11 cellular contexts compared by ENCODE assay signal in the genomic region with DNA sequence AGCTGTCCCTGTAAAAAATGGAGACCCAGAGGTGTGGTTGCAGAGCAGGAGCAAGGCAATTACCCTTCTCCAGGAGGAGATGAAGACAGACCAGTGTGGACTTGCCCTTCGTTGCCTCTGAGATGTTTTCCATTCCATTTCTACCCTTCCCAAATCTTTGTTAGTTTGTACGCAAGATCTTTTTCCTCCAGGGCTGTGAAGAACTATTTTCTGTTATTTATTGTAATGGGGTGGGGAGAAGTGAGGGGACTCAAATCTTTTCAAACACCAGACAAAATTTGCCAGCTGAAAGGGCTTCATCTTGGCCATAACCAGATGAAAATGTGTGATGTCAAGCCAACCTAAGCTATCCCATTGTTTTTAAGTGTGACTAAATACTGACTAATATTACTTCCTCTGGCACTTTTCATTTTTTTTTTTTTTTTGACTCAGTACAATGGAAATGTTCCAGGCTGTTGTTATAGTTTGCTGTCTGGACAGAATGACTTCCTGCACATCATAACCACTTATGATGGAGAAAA.
A peak's percentile ranks its signal among the peaks of the same experiment; 100 is the strongest.
DNase-seq lines count a peak whose midpoint lies in the region; ATAC-seq and TF ChIP-seq lines count a peak whose summit lies in the region.
"Had no signal": no experiment of that assay in that cellular context is flagged by ENCODE, and none has a peak within 500 bp of the region (broad histone marks: within the 10 kb centered on the region; RNA-seq: fewer than 3 reads in every experiment).

No MANE protein-coding gene starts in this region.

- no peak overlapping the region for H3K27ac Mint-ChIP-seq in stimulated activated memory B cell treated with anti-CD40 and anti-IgM and Interleukin-4, amounts not matched to agents 10 μg/mL and 1 μg/mL and 100 μg/mL, for 72 hours

- no peak for TF ChIP-seq CTCF in smooth muscle cell (IDR thresholded peaks at IDR 0.05; ENCODE audit: borderline replicate concordance, insufficient read depth, poor library complexity, severe bottlenecking)

- H3K36me3 Mint-ChIP-seq in stimulated activated memory B cell treated with anti-CD40 and anti-IgM and Interleukin-4, amounts not matched to agents 10 μg/mL and 1 μg/mL and 100 μg/mL, for 72 hours, result peaks cover 6% of the 10 kb centered on the region

- no peaks in the 10 kb centered on the region for H3K27me3 ChIP-seq in adipocyte (replicated peaks; ENCODE audit: control insufficient read depth, insufficient read depth, low read length)
- no peaks in the 10 kb centered on the region for H3K27me3 ChIP-seq in smooth muscle cell (ENCODE audit: low read depth)

- H3K4me3 Mint-ChIP-seq in stimulated activated memory B cell treated with anti-CD40 and anti-IgM and Interleukin-4, amounts not matched to agents 10 μg/mL and 1 μg/mL and 100 μg/mL, for 72 hours, result no peak overlapping the region
- H3K4me3 Mint-ChIP-seq: neural crest cell had no signal

- H3F3A ChIP-seq in smooth muscle cell (ENCODE audit: low read depth), result no peaks in the 10 kb centered on the region

- H2AFZ ChIP-seq in smooth muscle cell (ENCODE audit: low read depth), result no peak overlapping the region

- H3K4me2 ChIP-seq in smooth muscle cell, result peak overlapping the region; percentile 24

- H3K9me3 ChIP-seq in adipocyte (ENCODE audit: control insufficient read depth, low read length) (no peaks in the 10 kb centered on the region), smooth muscle cell (replicated peaks; ENCODE audit: low read depth) (no peaks in the 10 kb centered on the region)

- no peak for ATAC-seq in stimulated activated memory B cell treated with anti-CD40 and anti-IgM and Interleukin-4, amounts not matched to agents 10 μg/mL and 1 μg/mL and 100 μg/mL, for 72 hours
- ATAC-seq in HG02870 (IDR thresholded peaks at IDR 0.05; ENCODE audit: unreplicated experiment) (no peak), HG03342 (IDR thresholded peaks at IDR 0.05; ENCODE audit: unreplicated experiment) (no peak), GM21737 (IDR thresholded peaks at IDR 0.05; ENCODE audit: unreplicated experiment) (no peak)

- DNase-seq in H4 (ENCODE audit: low spot score), result peak; percentile 34
- peak; percentile 54 for DNase-seq in adipocyte (ENCODE audit: low read depth)
- DNase-seq in glomerular visceral epithelial cell (ENCODE audit: extremely low spot score), result peak; percentile 49
- no peak for DNase-seq in smooth muscle cell (lab: John Stamatoyannopoulos, UW; ENCODE audit: unreplicated experiment)
- DNase-seq: effector CD4-positive, alpha-beta T cell; stimulated activated CD8-positive, alpha-beta memory T cell treated with anti-CD3 and anti-CD28 coated beads, Interleukin-4, amount 100 ng/mL, for 48 hours had no signal

- H3K4me1 Mint-ChIP-seq in stimulated activated memory B cell treated with anti-CD40 and anti-IgM and Interleukin-4, amounts not matched to agents 10 μg/mL and 1 μg/mL and 100 μg/mL, for 72 hours, result no peaks in the 10 kb centered on the region

- H3K36me3 ChIP-seq in adipocyte (ENCODE audit: control insufficient read depth, insufficient read depth, low read length, severe bottlenecking) (no peaks in the 10 kb centered on the region), smooth muscle cell (ENCODE audit: low read depth) (no peaks in the 10 kb centered on the region)

- H4K20me1 ChIP-seq in smooth muscle cell (ENCODE audit: low read depth), result no peaks in the 10 kb centered on the region

- H3K79me2 ChIP-seq in smooth muscle cell (ENCODE audit: low read depth), result no peaks in the 10 kb centered on the region

- H3K27ac ChIP-seq in smooth muscle cell (ENCODE audit: low read depth), result peak overlapping the region; percentile 79

- H3K9ac ChIP-seq in adipocyte (ENCODE audit: low read length) (peak overlapping the region; percentile 75), smooth muscle cell (ENCODE audit: low read depth) (peak overlapping the region; percentile 50)

- peaks cover 32% of the 10 kb centered on the region for H3K4me1 ChIP-seq in adipocyte (ENCODE audit: control insufficient read depth, insufficient read depth, low read length)
- peaks cover 14% of the 10 kb centered on the region for H3K4me1 ChIP-seq in smooth muscle cell (ENCODE audit: low read depth)

- 60% methylated on average over 2 of the region's 2 CpGs for WGBS in smooth muscle cell (ENCODE audit: low lambda C conversion rate)

- no peaks in the 10 kb centered on the region for H3K27me3 Mint-ChIP-seq in stimulated activated memory B cell treated with anti-CD40 and anti-IgM and Interleukin-4, amounts not matched to agents 10 μg/mL and 1 μg/mL and 100 μg/mL, for 72 hours

- H3K4me3 ChIP-seq in adipocyte (ENCODE audit: low read length) (peak overlapping the region; percentile 62), smooth muscle cell (no peak overlapping the region)

- no peaks in the 10 kb centered on the region for H3K9me3 Mint-ChIP-seq in stimulated activated memory B cell treated with anti-CD40 and anti-IgM and Interleukin-4, amounts not matched to agents 10 μg/mL and 1 μg/mL and 100 μg/mL, for 72 hours
